ENCODE assay signal across 11 cellular contexts in genomic region chr6:119444642-119445557, GRCh38.
DNase-seq lines count a peak whose midpoint lies in the region; ATAC-seq and TF ChIP-seq lines count a peak whose summit lies in the region.
"Had no signal": no experiment of that assay in that cellular context is flagged by ENCODE, and none has a peak within 500 bp of the region (broad histone marks: within the 10 kb centered on the region; RNA-seq: fewer than 3 reads in every experiment).

No MANE protein-coding gene starts in this region.

- H3K27ac ChIP-seq in foreskin keratinocyte: no peak overlapping the region

- no peak overlapping the region for H3K4me3 Mint-ChIP-seq in HFFc6

- DNase-seq in foreskin keratinocyte (peak; percentile 1 to 7), HFFc6 (no peak), HEK293T (ENCODE audit: extremely low spot score) (no peak), NCI-H1930 (lab: John Stamatoyannopoulos, UW) (no peak), HuH-7.5 (ENCODE audit: low spot score) (no peak)
- DNase-seq: SHP77 treated with DMSO at 0.1 percent for 48 hours; stimulated activated CD4-positive, alpha-beta T cell treated with anti-CD3 and anti-CD28 coated beads, Interleukin-1b, Interleukin-23, amount 100 ng/mL, for 48 hours had no signal

- peaks cover 30% of the 10 kb centered on the region for H3K9me3 Mint-ChIP-seq in HFFc6

- H3K27me3 ChIP-seq in foreskin keratinocyte: no peaks in the 10 kb centered on the region

- POLR2A ChIA-PET in HEK293T (lab: Yijun Ruan, JAX): no interaction called here

- peaks cover 7% of the 10 kb centered on the region; the same call in 1 of the 2 replicates for H3K36me3 Mint-ChIP-seq in HFFc6 (ENCODE audit: low read depth)

- CTCF ChIA-PET in HEK293T (lab: Yijun Ruan, JAX): no interaction called here

- no peaks in the 10 kb centered on the region for H3K4me1 Mint-ChIP-seq in HFFc6 (ENCODE audit: low read depth)

- 0 out of 2 replicates have a peak, but pooled peaks cover 1% of the 10 kb centered on the region for H3K27me3 Mint-ChIP-seq in HFFc6 (ENCODE audit: insufficient read depth)

- no peak overlapping the region for H3K27ac Mint-ChIP-seq in HFFc6
- H3K27ac Mint-ChIP-seq: IgD-negative memory B cell had no signal

- ATAC-seq in GM18520 (IDR thresholded peaks at IDR 0.05; ENCODE audit: unreplicated experiment) (peak; percentile 70), GM21717 (IDR thresholded peaks at IDR 0.05; ENCODE audit: unreplicated experiment) (peak; percentile 65), HG03432 (IDR thresholded peaks at IDR 0.05; ENCODE audit: unreplicated experiment) (peak; percentile 69), foreskin keratinocyte (peak; percentile 8)

- H3K4me1 ChIP-seq in foreskin keratinocyte: peaks cover 12% of the 10 kb centered on the region

- TF ChIP-seq CTCF in foreskin keratinocyte (conservative IDR thresholded peaks at IDR 0.05) (no peak), HFFc6 (IDR thresholded peaks at IDR 0.05) (no peak)

TF ChIP-seq in HEK293T, 16 proteins besides CTCF, POLR2A, EP300 and RAD21:
- TF ChIP-seq NFRKB (IDR thresholded peaks at IDR 0.05) (no peak), ARNT (IDR thresholded peaks at IDR 0.05) (no peak), FOXK2 (IDR thresholded peaks at IDR 0.05) (no peak), HDGF (IDR thresholded peaks at IDR 0.05; ENCODE audit: borderline replicate concordance) (no peak), TARDBP (IDR thresholded peaks at IDR 0.05) (no peak), PKNOX1 (IDR thresholded peaks at IDR 0.05) (no peak), SUZ12 (IDR thresholded peaks at IDR 0.05) (no peak), ZNF384 (IDR thresholded peaks at IDR 0.05) (no peak), ELF4 (IDR thresholded peaks at IDR 0.05) (no peak), LEF1 (IDR thresholded peaks at IDR 0.05; ENCODE audit: borderline replicate concordance) (no peak)

Comparison
In these comparisons a context has a peak if more than half of its experiments do, and no peak if none do; other contexts are left out.
1. ATAC-seq: peak in every context shown above with its lines; median percentile 70 in GM18520; 69 in HG03432; 65 in GM21717; 8 in foreskin keratinocyte.
2. DNase-seq: peak in foreskin keratinocyte (2 of 2); none in HFFc6 (single experiment), HEK293T (single experiment), NCI-H1930 (0 of 2) and HuH-7.5 (single experiment).